14 cellular contexts compared by ENCODE assay signal in genomic region chr4:144051494-144051893, GRCh38. TPM values are rescaled to one million over a fixed set of nuclear protein-coding genes. Genes with fewer than 3 reads are reported as not detected.
"Had no signal": no experiment of that assay in that cellular context is flagged by ENCODE, and none has a peak within 500 bp of the region (broad histone marks: within the 10 kb centered on the region; RNA-seq: fewer than 3 reads in every experiment).

No MANE protein-coding gene starts in this region.

RNA-seq across cellular contexts. Expression of gene GYPB, which starts 32.3 kb away (rescaled TPM):
- total RNA-seq: subcutaneous adipose tissue, suprapubic skin, temporal lobe, testis, thoracic aorta, thyroid gland, tibial nerve, transverse colon, upper lobe of left lung, upper lobe of right lung, ureter, vagina had no signal
- polyA plus RNA-seq: stomach, urinary bladder had no signal
